ENCODE assay signal across 9 cellular contexts in genomic region chr6:98836025-98836961, GRCh38. TPM values are rescaled to one million over a fixed set of nuclear protein-coding genes. Genes with fewer than 3 reads are reported as not detected.
DNase-seq lines count a peak whose midpoint lies in the region; ATAC-seq and TF ChIP-seq lines count a peak whose summit lies in the region.
"Had no signal": no experiment of that assay in that cellular context is flagged by ENCODE, and none has a peak within 500 bp of the region (broad histone marks: within the 10 kb centered on the region; RNA-seq: fewer than 3 reads in every experiment).

No MANE protein-coding gene starts in this region.

- H3K4me1 ChIP-seq in endodermal cell (ENCODE audit: control insufficient read depth, insufficient read depth, low read length) (peaks cover 5% of the 10 kb centered on the region), uterus (peaks cover 0 to 26% of the 10 kb centered on the region in 2 donors)

- H3K27ac Mint-ChIP-seq in endodermal cell (no peak overlapping the region), progenitor cell of endocrine pancreas (peak overlapping the region; percentile 53)

- H3K4me1 Mint-ChIP-seq in endodermal cell (peaks cover 23% of the 10 kb centered on the region), progenitor cell of endocrine pancreas (ENCODE audit: low read depth) (peaks cover 34% of the 10 kb centered on the region)

- H3K9me3 Mint-ChIP-seq in endodermal cell = no peaks in the 10 kb centered on the region
- H3K9me3 Mint-ChIP-seq in progenitor cell of endocrine pancreas (ENCODE audit: low read depth) = no peaks in the 10 kb centered on the region

- WGBS in endodermal cell (ENCODE audit: insufficient coverage in 1 of 2, insufficient read length in 1 of 2), 2 experiments = 3 to 14% methylated on average over 7 to 23 of the region's 23 CpGs

- peak overlapping the region; percentile 78 for H3K27ac ChIP-seq in endodermal cell (ENCODE audit: low read depth, low read length)
- H3K27ac ChIP-seq in uterus = no peak overlapping the region

- no peaks in the 10 kb centered on the region for H3K36me3 ChIP-seq in endodermal cell (ENCODE audit: control insufficient read depth, insufficient read depth, low read length)
- no peaks in the 10 kb centered on the region for H3K36me3 ChIP-seq in uterus

- no peak for ATAC-seq in HG03520 (IDR thresholded peaks at IDR 0.05; ENCODE audit: unreplicated experiment)

- H3K4me3 Mint-ChIP-seq in endodermal cell (peak overlapping the region; percentile 60), progenitor cell of endocrine pancreas (ENCODE audit: low read depth) (peak overlapping the region; percentile 65)

- H3K36me3 Mint-ChIP-seq in endodermal cell (ENCODE audit: low read depth) (no peaks in the 10 kb centered on the region), progenitor cell of endocrine pancreas (ENCODE audit: insufficient read depth) (no peaks in the 10 kb centered on the region)

- H3K27me3 ChIP-seq in endodermal cell (ENCODE audit: control insufficient read depth, insufficient read depth, low read length, poor library complexity, severe bottlenecking) (peaks cover 92% of the 10 kb centered on the region), uterus (peaks cover 36 to 68% of the 10 kb centered on the region in 2 donors)

- DNase-seq in NCI-H510A treated with DMSO at 0.1 percent for 48 hours (lab: John Stamatoyannopoulos, UW) (peak; percentile 48), NCI-H510A (lab: John Stamatoyannopoulos, UW) (no peak), NCI-H187 (lab: John Stamatoyannopoulos, UW) (peak; percentile 40 to 58), endodermal cell (no peak), progenitor cell of endocrine pancreas (ENCODE audit: low spot score, unreplicated experiment) (no peak), uterus (no peak), LoVo (ENCODE audit: low spot score) (no peak)

- no peak for TF ChIP-seq POLR2A in uterus (IDR thresholded peaks at IDR 0.05)

- TF ChIP-seq CTCF in endodermal cell (conservative IDR thresholded peaks at IDR 0.05) = no peak
- TF ChIP-seq CTCF in progenitor cell of endocrine pancreas (IDR thresholded peaks at IDR 0.05; ENCODE audit: unreplicated experiment) = no peak
- no peak for TF ChIP-seq CTCF in uterus (IDR thresholded peaks at IDR 0.05)

- peaks cover 97% of the 10 kb centered on the region for H3K27me3 Mint-ChIP-seq in endodermal cell (ENCODE audit: insufficient read depth)
- peaks cover 82% of the 10 kb centered on the region for H3K27me3 Mint-ChIP-seq in progenitor cell of endocrine pancreas

- peak overlapping the region; percentile 75 for H3K4me3 ChIP-seq in endodermal cell (ENCODE audit: low read length)
- no peak overlapping the region for H3K4me3 ChIP-seq in uterus

- H3K9ac ChIP-seq in endodermal cell (ENCODE audit: extremely low read depth, low read length, poor library complexity, severe bottlenecking) = no peak overlapping the region

- no peaks in the 10 kb centered on the region for H3K9me3 ChIP-seq in endodermal cell (ENCODE audit: control insufficient read depth, low read length)
- H3K9me3 ChIP-seq in uterus = no peaks in the 10 kb centered on the region

- intact Hi-C loops in uterus (cut with DNase I; ENCODE audit: low total_unique reads) = no loop called here

RNA-seq across cellular contexts. Expression of gene POU3F2, which starts 1.9 kb away (rescaled TPM):
- total RNA-seq in endodermal cell = under 1 TPM in 1 of 2 donors, not detected in 1; 0.07 TPM
- polyA plus RNA-seq in endodermal cell (2013, experiment 1 of 2) = 89.2 TPM
- polyA plus RNA-seq in endodermal cell (2013, experiment 2 of 2) = 82.9 TPM
- 1.4 and 1.5 TPM in 2 replicates for total RNA-seq in progenitor cell of endocrine pancreas
- total RNA-seq in uterus = not detected
- polyA plus RNA-seq: adipose tissue had no signal

Comparison
In these comparisons a context has a peak if more than half of its experiments do, and no peak if none do; other contexts are left out.
1. DNase-seq: peak in NCI-H510A treated with DMSO at 0.1 percent for 48 hours (single experiment) and NCI-H187 (2 of 2); none in NCI-H510A (single experiment), endodermal cell (single experiment), progenitor cell of endocrine pancreas (single experiment), uterus (0 of 2) and LoVo (single experiment).